Comparison of ENCODE assay signal across 1 cellular context in the genomic region with DNA sequence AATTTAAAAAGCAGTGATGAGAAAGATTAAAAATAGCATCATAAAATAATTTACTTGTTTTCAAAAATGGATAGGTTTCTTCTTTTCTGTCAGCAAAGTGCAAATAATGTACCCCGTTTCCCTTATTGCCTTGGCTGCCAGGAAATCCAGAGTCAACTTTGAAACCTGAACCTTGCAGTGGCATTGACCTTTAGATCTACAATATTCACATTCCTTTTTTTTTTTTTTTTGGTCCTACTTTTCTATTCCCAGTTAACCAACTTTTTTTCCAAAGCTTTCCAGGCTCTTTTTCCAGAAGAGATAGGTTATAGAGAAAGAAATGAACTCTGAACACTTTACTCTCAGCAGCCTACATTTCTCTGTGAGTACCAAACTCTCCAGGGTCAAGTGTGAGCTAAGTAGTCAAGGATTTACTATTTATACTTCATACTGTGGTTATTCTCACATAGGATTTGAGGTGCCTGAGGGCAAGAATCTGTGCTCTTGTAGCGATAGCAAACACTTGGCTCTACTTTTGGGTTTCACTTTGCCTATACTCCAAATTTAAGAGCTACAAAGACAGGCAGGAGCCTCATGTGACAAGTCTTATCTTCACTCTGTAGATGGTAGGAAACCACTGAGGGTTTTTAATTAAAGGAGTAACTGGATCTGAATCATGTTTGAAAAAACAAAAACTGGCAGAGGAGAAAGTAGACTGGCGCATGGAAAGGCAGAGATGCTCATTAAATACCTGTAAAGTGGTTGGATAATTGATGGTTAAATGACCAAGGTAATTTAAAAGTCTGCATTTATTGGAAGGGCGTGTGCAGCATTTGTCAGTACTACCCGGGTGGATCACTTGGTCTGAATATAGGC.
TF ChIP-seq lines count a peak whose summit lies in the region.

No MANE protein-coding gene starts in this region.

TF ChIP-seq in HepG2, 621 proteins besides CTCF, POLR2A, EP300 and RAD21 (continued from another document and continues in another):
- TF ChIP-seq, protein P1, sequence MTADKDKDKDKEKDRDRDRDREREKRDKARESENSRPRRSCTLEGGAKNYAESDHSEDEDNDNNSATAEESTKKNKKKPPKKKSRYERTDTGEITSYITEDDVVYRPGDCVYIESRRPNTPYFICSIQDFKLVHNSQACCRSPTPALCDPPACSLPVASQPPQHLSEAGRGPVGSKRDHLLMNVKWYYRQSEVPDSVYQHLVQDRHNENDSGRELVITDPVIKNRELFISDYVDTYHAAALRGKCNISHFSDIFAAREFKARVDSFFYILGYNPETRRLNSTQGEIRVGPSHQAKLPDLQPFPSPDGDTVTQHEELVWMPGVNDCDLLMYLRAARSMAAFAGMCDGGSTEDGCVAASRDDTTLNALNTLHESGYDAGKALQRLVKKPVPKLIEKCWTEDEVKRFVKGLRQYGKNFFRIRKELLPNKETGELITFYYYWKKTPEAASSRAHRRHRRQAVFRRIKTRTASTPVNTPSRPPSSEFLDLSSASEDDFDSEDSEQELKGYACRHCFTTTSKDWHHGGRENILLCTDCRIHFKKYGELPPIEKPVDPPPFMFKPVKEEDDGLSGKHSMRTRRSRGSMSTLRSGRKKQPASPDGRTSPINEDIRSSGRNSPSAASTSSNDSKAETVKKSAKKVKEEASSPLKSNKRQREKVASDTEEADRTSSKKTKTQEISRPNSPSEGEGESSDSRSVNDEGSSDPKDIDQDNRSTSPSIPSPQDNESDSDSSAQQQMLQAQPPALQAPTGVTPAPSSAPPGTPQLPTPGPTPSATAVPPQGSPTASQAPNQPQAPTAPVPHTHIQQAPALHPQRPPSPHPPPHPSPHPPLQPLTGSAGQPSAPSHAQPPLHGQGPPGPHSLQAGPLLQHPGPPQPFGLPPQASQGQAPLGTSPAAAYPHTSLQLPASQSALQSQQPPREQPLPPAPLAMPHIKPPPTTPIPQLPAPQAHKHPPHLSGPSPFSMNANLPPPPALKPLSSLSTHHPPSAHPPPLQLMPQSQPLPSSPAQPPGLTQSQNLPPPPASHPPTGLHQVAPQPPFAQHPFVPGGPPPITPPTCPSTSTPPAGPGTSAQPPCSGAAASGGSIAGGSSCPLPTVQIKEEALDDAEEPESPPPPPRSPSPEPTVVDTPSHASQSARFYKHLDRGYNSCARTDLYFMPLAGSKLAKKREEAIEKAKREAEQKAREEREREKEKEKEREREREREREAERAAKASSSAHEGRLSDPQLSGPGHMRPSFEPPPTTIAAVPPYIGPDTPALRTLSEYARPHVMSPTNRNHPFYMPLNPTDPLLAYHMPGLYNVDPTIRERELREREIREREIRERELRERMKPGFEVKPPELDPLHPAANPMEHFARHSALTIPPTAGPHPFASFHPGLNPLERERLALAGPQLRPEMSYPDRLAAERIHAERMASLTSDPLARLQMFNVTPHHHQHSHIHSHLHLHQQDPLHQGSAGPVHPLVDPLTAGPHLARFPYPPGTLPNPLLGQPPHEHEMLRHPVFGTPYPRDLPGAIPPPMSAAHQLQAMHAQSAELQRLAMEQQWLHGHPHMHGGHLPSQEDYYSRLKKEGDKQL (CRISPR knock-in tag; IDR thresholded peaks at IDR 0.05; ENCODE audit: low read depth) = peak; percentile 55; the same call in 1 of the 2 replicates
- peak; percentile 97 for TF ChIP-seq ZC3H4 (CRISPR knock-in tag; IDR thresholded peaks at IDR 0.05; ENCODE audit: borderline replicate concordance)
- no peak for TF ChIP-seq TEAD2 (CRISPR knock-in tag; IDR thresholded peaks at IDR 0.05)
- TF ChIP-seq, protein P2, sequence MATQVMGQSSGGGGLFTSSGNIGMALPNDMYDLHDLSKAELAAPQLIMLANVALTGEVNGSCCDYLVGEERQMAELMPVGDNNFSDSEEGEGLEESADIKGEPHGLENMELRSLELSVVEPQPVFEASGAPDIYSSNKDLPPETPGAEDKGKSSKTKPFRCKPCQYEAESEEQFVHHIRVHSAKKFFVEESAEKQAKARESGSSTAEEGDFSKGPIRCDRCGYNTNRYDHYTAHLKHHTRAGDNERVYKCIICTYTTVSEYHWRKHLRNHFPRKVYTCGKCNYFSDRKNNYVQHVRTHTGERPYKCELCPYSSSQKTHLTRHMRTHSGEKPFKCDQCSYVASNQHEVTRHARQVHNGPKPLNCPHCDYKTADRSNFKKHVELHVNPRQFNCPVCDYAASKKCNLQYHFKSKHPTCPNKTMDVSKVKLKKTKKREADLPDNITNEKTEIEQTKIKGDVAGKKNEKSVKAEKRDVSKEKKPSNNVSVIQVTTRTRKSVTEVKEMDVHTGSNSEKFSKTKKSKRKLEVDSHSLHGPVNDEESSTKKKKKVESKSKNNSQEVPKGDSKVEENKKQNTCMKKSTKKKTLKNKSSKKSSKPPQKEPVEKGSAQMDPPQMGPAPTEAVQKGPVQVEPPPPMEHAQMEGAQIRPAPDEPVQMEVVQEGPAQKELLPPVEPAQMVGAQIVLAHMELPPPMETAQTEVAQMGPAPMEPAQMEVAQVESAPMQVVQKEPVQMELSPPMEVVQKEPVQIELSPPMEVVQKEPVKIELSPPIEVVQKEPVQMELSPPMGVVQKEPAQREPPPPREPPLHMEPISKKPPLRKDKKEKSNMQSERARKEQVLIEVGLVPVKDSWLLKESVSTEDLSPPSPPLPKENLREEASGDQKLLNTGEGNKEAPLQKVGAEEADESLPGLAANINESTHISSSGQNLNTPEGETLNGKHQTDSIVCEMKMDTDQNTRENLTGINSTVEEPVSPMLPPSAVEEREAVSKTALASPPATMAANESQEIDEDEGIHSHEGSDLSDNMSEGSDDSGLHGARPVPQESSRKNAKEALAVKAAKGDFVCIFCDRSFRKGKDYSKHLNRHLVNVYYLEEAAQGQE (IDR thresholded peaks at IDR 0.05; ENCODE audit: borderline replicate concordance in 1 of 2, low read depth in 1 of 2, low read length in 2 of 2) = peak in 1 of 2 experiments; percentile 74; a peak in 2 of 4 replicates
- TF ChIP-seq RFX1 (IDR thresholded peaks at IDR 0.05) = no peak
- no peak for TF ChIP-seq FOXC1 (CRISPR knock-in tag; IDR thresholded peaks at IDR 0.05; ENCODE audit: borderline replicate concordance)
- TF ChIP-seq, protein P3, sequence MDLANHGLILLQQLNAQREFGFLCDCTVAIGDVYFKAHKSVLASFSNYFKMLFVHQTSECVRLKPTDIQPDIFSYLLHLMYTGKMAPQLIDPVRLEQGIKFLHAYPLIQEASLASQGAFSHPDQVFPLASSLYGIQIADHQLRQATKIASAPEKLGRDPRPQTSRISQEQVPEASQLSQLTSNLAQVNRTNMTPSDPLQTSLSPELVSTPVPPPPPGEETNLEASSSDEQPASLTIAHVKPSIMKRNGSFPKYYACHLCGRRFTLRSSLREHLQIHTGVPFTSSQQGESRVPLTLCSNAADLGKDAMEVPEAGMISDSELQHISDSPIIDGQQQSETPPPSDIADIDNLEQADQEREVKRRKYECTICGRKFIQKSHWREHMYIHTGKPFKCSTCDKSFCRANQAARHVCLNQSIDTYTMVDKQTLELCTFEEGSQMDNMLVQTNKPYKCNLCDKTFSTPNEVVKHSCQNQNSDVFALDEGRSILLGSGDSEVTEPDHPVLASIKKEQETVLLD (CRISPR knock-in tag; IDR thresholded peaks at IDR 0.05; ENCODE audit: low read depth) = no peak
- TF ChIP-seq GPN1 (CRISPR knock-in tag; IDR thresholded peaks at IDR 0.05; ENCODE audit: borderline replicate concordance) = no peak
- TF ChIP-seq MZF1 (CRISPR knock-in tag; IDR thresholded peaks at IDR 0.05; ENCODE audit: borderline replicate concordance) = no peak
- no peak for TF ChIP-seq TBP (CRISPR knock-in tag; IDR thresholded peaks at IDR 0.05)
- peak; percentile 23 for TF ChIP-seq POLR2AphosphoS5 (IDR thresholded peaks at IDR 0.05; ENCODE audit: low read depth, low read length)
- TF ChIP-seq NFIB (CRISPR knock-in tag; IDR thresholded peaks at IDR 0.05; ENCODE audit: borderline replicate concordance) = no peak
- TF ChIP-seq, protein P4, sequence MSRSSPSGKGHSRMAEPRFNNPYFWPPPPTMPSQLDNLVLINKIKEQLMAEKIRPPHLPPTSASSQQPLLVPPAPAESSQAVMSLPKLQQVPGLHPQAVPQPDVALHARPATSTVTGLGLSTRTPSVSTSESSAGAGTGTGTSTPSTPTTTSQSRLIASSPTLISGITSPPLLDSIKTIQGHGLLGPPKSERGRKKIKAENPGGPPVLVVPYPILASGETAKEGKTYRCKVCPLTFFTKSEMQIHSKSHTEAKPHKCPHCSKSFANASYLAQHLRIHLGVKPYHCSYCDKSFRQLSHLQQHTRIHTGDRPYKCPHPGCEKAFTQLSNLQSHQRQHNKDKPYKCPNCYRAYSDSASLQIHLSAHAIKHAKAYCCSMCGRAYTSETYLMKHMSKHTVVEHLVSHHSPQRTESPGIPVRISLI (CRISPR knock-in tag; IDR thresholded peaks at IDR 0.05; ENCODE audit: borderline replicate concordance) = peak; percentile 98
- TF ChIP-seq FOXJ3 (CRISPR knock-in tag; IDR thresholded peaks at IDR 0.05; ENCODE audit: borderline replicate concordance) = peak; percentile 46; the same call in 1 of the 2 replicates
- TF ChIP-seq, protein P5, sequence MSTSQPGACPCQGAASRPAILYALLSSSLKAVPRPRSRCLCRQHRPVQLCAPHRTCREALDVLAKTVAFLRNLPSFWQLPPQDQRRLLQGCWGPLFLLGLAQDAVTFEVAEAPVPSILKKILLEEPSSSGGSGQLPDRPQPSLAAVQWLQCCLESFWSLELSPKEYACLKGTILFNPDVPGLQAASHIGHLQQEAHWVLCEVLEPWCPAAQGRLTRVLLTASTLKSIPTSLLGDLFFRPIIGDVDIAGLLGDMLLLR (CRISPR knock-in tag; IDR thresholded peaks at IDR 0.05) = no peak
- TF ChIP-seq KAT7 (CRISPR knock-in tag; IDR thresholded peaks at IDR 0.05; ENCODE audit: borderline replicate concordance) = peak; percentile 27; the same call in 1 of the 2 replicates
- TF ChIP-seq, protein P6, sequence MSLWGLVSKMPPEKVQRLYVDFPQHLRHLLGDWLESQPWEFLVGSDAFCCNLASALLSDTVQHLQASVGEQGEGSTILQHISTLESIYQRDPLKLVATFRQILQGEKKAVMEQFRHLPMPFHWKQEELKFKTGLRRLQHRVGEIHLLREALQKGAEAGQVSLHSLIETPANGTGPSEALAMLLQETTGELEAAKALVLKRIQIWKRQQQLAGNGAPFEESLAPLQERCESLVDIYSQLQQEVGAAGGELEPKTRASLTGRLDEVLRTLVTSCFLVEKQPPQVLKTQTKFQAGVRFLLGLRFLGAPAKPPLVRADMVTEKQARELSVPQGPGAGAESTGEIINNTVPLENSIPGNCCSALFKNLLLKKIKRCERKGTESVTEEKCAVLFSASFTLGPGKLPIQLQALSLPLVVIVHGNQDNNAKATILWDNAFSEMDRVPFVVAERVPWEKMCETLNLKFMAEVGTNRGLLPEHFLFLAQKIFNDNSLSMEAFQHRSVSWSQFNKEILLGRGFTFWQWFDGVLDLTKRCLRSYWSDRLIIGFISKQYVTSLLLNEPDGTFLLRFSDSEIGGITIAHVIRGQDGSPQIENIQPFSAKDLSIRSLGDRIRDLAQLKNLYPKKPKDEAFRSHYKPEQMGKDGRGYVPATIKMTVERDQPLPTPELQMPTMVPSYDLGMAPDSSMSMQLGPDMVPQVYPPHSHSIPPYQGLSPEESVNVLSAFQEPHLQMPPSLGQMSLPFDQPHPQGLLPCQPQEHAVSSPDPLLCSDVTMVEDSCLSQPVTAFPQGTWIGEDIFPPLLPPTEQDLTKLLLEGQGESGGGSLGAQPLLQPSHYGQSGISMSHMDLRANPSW (CRISPR knock-in tag; IDR thresholded peaks at IDR 0.05; ENCODE audit: borderline replicate concordance) = no peak
- TF ChIP-seq, protein P7, sequence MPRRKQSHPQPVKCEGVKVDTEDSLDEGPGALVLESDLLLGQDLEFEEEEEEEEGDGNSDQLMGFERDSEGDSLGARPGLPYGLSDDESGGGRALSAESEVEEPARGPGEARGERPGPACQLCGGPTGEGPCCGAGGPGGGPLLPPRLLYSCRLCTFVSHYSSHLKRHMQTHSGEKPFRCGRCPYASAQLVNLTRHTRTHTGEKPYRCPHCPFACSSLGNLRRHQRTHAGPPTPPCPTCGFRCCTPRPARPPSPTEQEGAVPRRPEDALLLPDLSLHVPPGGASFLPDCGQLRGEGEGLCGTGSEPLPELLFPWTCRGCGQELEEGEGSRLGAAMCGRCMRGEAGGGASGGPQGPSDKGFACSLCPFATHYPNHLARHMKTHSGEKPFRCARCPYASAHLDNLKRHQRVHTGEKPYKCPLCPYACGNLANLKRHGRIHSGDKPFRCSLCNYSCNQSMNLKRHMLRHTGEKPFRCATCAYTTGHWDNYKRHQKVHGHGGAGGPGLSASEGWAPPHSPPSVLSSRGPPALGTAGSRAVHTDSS (CRISPR knock-in tag; conservative IDR thresholded peaks at IDR 0.05) = no peak
- TF ChIP-seq NCOR1 (IDR thresholded peaks at IDR 0.05; ENCODE audit: borderline replicate concordance, low read length) = peak; percentile 94
- peak; percentile 90 for TF ChIP-seq PPARG (CRISPR knock-in tag; conservative IDR thresholded peaks at IDR 0.05)
- peak; percentile 56; the same call in 1 of the 2 replicates for TF ChIP-seq HOXA5 (CRISPR knock-in tag; IDR thresholded peaks at IDR 0.05)
- 0 out of 2 replicates have a peak, but pooled peaks have one; percentile 93 for TF ChIP-seq NFKBIZ (CRISPR knock-in tag; IDR thresholded peaks at IDR 0.05)
- TF ChIP-seq PTBP1 (IDR thresholded peaks at IDR 0.05; ENCODE audit: low read depth, low read length, poor library complexity, severe bottlenecking) = no peak
- TF ChIP-seq ZSCAN25 (CRISPR knock-in tag; IDR thresholded peaks at IDR 0.05) = no peak
- no peak for TF ChIP-seq JARID2 (CRISPR knock-in tag; IDR thresholded peaks at IDR 0.05; ENCODE audit: insufficient replicate concordance)
- TF ChIP-seq, protein P8, sequence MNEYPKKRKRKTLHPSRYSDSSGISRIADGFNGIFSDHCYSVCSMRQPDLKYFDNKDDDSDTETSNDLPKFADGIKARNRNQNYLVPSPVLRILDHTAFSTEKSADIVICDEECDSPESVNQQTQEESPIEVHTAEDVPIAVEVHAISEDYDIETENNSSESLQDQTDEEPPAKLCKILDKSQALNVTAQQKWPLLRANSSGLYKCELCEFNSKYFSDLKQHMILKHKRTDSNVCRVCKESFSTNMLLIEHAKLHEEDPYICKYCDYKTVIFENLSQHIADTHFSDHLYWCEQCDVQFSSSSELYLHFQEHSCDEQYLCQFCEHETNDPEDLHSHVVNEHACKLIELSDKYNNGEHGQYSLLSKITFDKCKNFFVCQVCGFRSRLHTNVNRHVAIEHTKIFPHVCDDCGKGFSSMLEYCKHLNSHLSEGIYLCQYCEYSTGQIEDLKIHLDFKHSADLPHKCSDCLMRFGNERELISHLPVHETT (CRISPR knock-in tag; conservative IDR thresholded peaks at IDR 0.05) = no peak; the same call in 1 of the 2 replicates
- no peak for TF ChIP-seq ZBTB1 (CRISPR knock-in tag; IDR thresholded peaks at IDR 0.05; ENCODE audit: borderline replicate concordance)
- no peak for TF ChIP-seq JUN (CRISPR knock-in tag; IDR thresholded peaks at IDR 0.05)
- peak; percentile 60; the same call in 1 of the 2 replicates for TF ChIP-seq KDM5A (IDR thresholded peaks at IDR 0.05; ENCODE audit: borderline replicate concordance, low read length)
- no peak for TF ChIP-seq SP1 (IDR thresholded peaks at IDR 0.05)
- no peak for TF ChIP-seq SP1 (CRISPR knock-in tag; IDR thresholded peaks at IDR 0.05)
- TF ChIP-seq SMAD1 (CRISPR knock-in tag; IDR thresholded peaks at IDR 0.05; ENCODE audit: borderline replicate concordance, low read depth) = no peak
- no peak for TF ChIP-seq ZNF24 (IDR thresholded peaks at IDR 0.05)
- no peak for TF ChIP-seq ZNF10 (CRISPR knock-in tag; IDR thresholded peaks at IDR 0.05; ENCODE audit: borderline replicate concordance, low read depth)
- TF ChIP-seq, protein P9, sequence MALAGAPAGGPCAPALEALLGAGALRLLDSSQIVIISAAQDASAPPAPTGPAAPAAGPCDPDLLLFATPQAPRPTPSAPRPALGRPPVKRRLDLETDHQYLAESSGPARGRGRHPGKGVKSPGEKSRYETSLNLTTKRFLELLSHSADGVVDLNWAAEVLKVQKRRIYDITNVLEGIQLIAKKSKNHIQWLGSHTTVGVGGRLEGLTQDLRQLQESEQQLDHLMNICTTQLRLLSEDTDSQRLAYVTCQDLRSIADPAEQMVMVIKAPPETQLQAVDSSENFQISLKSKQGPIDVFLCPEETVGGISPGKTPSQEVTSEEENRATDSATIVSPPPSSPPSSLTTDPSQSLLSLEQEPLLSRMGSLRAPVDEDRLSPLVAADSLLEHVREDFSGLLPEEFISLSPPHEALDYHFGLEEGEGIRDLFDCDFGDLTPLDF (CRISPR knock-in tag; IDR thresholded peaks at IDR 0.05) = no peak; the same call in 1 of the 2 replicates
- TF ChIP-seq SRF (IDR thresholded peaks at IDR 0.05; ENCODE audit: low read depth, low read length) = no peak
